ENCODE assay signal across 8 cellular contexts in the genomic region with DNA sequence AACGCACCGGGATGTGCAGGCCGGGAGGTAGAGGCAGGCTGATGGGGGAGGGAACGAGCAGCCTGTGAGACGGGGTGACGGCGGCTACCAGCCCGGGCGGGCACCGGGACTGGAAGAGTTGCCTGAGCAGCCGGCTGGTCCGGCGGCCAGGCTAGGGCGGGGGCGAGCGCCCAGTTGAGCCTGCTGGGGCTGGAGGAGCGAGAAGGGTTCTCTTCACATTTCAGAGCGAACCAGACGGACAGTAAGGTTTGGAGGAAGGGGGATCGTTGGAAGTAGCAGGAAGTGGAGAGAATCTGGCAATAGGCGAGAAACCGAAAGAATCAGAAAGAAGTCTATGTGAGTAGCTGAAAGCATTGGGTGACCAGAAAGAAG. TPM values are rescaled to one million over a fixed set of nuclear protein-coding genes. Genes with fewer than 3 reads are reported as not detected.
A peak's percentile ranks its signal among the peaks of the same experiment; 100 is the strongest.
DNase-seq lines count a peak whose midpoint lies in the region; ATAC-seq and TF ChIP-seq lines count a peak whose summit lies in the region.
"Not testable (repeated sequence)": the region's sequence is repeated elsewhere in the genome, so short reads cannot be mapped to it uniquely, and the experiment has no call there.

No MANE protein-coding gene starts in this region.

- H3K9ac ChIP-seq in HUES48 (ENCODE audit: low read depth, low read length) (0 out of 2 replicates have a peak overlapping the region, but pooled peaks have one; percentile 48), muscle layer of colon (ENCODE audit: low read length) (peak overlapping the region; percentile 44)

- not testable (repeated sequence) for H3K9me3 ChIP-seq in HUES48 (ENCODE audit: control insufficient read depth, insufficient read depth, low read length); body of pancreas; muscle layer of colon (ENCODE audit: low read length)

- not testable (repeated sequence) for H3K9me3 Mint-ChIP-seq in CD14-positive monocyte; T-helper 2 cell treated with Interferon-gamma antibody and Interleukin-4, amounts not matched to agents 5 μg/mL and 100 μg/mL, for 36 hours

- not testable (repeated sequence) for H3K36me3 Mint-ChIP-seq in CD14-positive monocyte
- H3K36me3 Mint-ChIP-seq in T-helper 2 cell treated with Interferon-gamma antibody and Interleukin-4, amounts not matched to agents 5 μg/mL and 100 μg/mL, for 36 hours (ENCODE audit: low read depth), result peaks cover 23% of the 10 kb centered on the region

- not testable (repeated sequence) for H3K36me3 ChIP-seq in HUES48 (ENCODE audit: control insufficient read depth, insufficient read depth, low read length); body of pancreas (replicated peaks in 1 of 2; ENCODE audit: insufficient read depth in 1 of 2, low read depth in 2 of 2); muscle layer of colon (ENCODE audit: insufficient read depth, low read length)

- intact Hi-C loops in CD14-positive monocyte (cut with micrococcal nuclease); body of pancreas (cut with DNase I): not testable (repeated sequence)

- TF ChIP-seq CTCF in CD14-positive monocyte (IDR thresholded peaks at IDR 0.05); body of pancreas (IDR thresholded peaks at IDR 0.05): not testable (repeated sequence)

- peak overlapping the region; percentile 94 to 98 (median 97) for H3K27ac Mint-ChIP-seq in CD14-positive monocyte
- H3K27ac Mint-ChIP-seq in T-helper 2 cell treated with Interferon-gamma antibody and Interleukin-4, amounts not matched to agents 5 μg/mL and 100 μg/mL, for 36 hours, result peak overlapping the region; percentile 93

- DNase-seq in CD14-positive monocyte (ENCODE audit: low spot score); T-helper 2 cell treated with Interferon-gamma antibody and Interleukin-4, amounts not matched to agents 5 μg/mL and 100 μg/mL, for 36 hours (ENCODE audit: low spot score); body of pancreas: not testable (repeated sequence)
- peak; percentile 19 for DNase-seq in globus pallidus (ENCODE audit: low spot score)
- DNase-seq in stimulated activated CD8-positive, alpha-beta memory T cell treated with anti-CD3 and anti-CD28 coated beads, Interleukin-4, amount 100 ng/mL, for 48 hours, result peak; percentile 26

- peak; percentile 41 for ATAC-seq in GM19395 (IDR thresholded peaks at IDR 0.05; ENCODE audit: unreplicated experiment)
- ATAC-seq in body of pancreas, result not testable (repeated sequence)

- not testable (repeated sequence) for H3K4me1 ChIP-seq in HUES48 (ENCODE audit: control insufficient read depth, insufficient read depth, low read length); body of pancreas; muscle layer of colon (ENCODE audit: insufficient read depth, low read length)

- not testable (repeated sequence) for H3K27me3 ChIP-seq in HUES48 (ENCODE audit: control insufficient read depth, insufficient read depth, low read length); body of pancreas; muscle layer of colon (ENCODE audit: control insufficient read depth in 1 of 2, insufficient read depth in 2 of 2, low read length in 2 of 2)

- H3K4me1 Mint-ChIP-seq in CD14-positive monocyte, result peaks cover 20% of the 10 kb centered on the region
- peaks cover 18% of the 10 kb centered on the region for H3K4me1 Mint-ChIP-seq in T-helper 2 cell treated with Interferon-gamma antibody and Interleukin-4, amounts not matched to agents 5 μg/mL and 100 μg/mL, for 36 hours (ENCODE audit: low read depth)

- H3K4me3 ChIP-seq in HUES48 (ENCODE audit: low read depth, low read length) (peak overlapping the region; percentile 75), body of pancreas (peak overlapping the region; percentile 20 to 43), muscle layer of colon (ENCODE audit: low read depth in 1 of 2, low read length in 2 of 2) (peak overlapping the region; percentile 45 to 76)

- H3K27ac ChIP-seq in HUES48 (ENCODE audit: low read depth, low read length) (peak overlapping the region; percentile 81), body of pancreas (peak overlapping the region in 3 of 4 donors; percentile 66 to 87 (median 79))
- H3K27ac ChIP-seq in muscle layer of colon (ENCODE audit: low read depth, low read length), result not testable (repeated sequence)

- not testable (repeated sequence) for H3K27me3 Mint-ChIP-seq in CD14-positive monocyte (ENCODE audit: low read depth in 3 of 3); T-helper 2 cell treated with Interferon-gamma antibody and Interleukin-4, amounts not matched to agents 5 μg/mL and 100 μg/mL, for 36 hours (ENCODE audit: low read depth)

- H3K4me3 Mint-ChIP-seq in CD14-positive monocyte, result peak overlapping the region; percentile 98 to 99
- peak overlapping the region; percentile 93 for H3K4me3 Mint-ChIP-seq in T-helper 2 cell treated with Interferon-gamma antibody and Interleukin-4, amounts not matched to agents 5 μg/mL and 100 μg/mL, for 36 hours

- 0 to 1% methylated on average over 3 to 12 of the region's 22 CpGs for WGBS in body of pancreas, 2 donors

- not testable (repeated sequence) for TF ChIP-seq POLR2A in body of pancreas (IDR thresholded peaks at IDR 0.05)

RNA-seq across cellular contexts. Expression of a gene that starts 22.4 kb away (rescaled TPM):
- polyA plus RNA-seq in CD14-positive monocyte, result not detected
- total RNA-seq in body of pancreas, result 1 to 10 TPM in 1 of 2 donors, not detected in 1; 2.3 TPM
